Comparison of ENCODE assay signal across 11 cellular contexts in the genomic region with DNA sequence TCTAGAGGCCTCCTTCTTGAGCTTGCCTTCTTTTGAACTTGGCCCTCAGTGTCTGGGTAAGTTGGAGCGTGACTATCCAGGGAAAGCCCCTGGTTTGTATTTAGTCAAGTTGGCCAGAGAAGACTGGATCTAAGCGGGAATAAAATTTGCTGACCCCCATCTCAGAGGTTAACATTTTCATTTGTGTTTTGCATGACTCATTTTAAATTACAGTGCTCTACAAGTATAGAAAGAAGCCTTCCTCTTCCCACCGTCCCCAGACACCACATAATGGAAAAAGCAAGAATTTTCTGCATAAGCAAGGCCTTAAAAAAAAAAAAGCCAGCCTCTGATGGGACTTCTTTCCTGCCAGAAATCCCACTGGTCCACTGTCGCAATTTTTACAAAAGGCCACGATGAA. TPM values are rescaled to one million over a fixed set of nuclear protein-coding genes. Genes with fewer than 3 reads are reported as not detected.
DNase-seq lines count a peak whose midpoint lies in the region; ATAC-seq and TF ChIP-seq lines count a peak whose summit lies in the region.
"Had no signal": no experiment of that assay in that cellular context is flagged by ENCODE, and none has a peak within 500 bp of the region (broad histone marks: within the 10 kb centered on the region; RNA-seq: fewer than 3 reads in every experiment).

No MANE protein-coding gene starts in this region.

- H3K36me3 Mint-ChIP-seq in activated naive CD4-positive, alpha-beta T cell treated with anti-CD3 and anti-CD28 coated beads, Interleukin-2, amount 50 U/mL, for 24 hours, result no peaks in the 10 kb centered on the region
- H3K36me3 Mint-ChIP-seq in chondrocyte (ENCODE audit: low read depth), result peaks cover 2% of the 10 kb centered on the region

- peak overlapping the region; percentile 51 for H3K4me3 Mint-ChIP-seq in activated naive CD4-positive, alpha-beta T cell treated with anti-CD3 and anti-CD28 coated beads, Interleukin-2, amount 50 U/mL, for 24 hours
- no peak overlapping the region for H3K4me3 Mint-ChIP-seq in chondrocyte (ENCODE audit: unreplicated experiment)

- no peak overlapping the region for H3K27ac ChIP-seq in aorta (ENCODE audit: low read depth in 1 of 2, low read length in 2 of 2)
- H3K27ac ChIP-seq: lower lobe of right lung had no signal

- TF ChIP-seq CTCF in chondrocyte (IDR thresholded peaks at IDR 0.05) (no peak), mucosa of descending colon (IDR thresholded peaks at IDR 0.05) (no peak)

- ATAC-seq in mucosa of descending colon, result peak; percentile 7
- ATAC-seq in aorta (ENCODE audit: low FRiP score), result peak; percentile 44
- no peak for ATAC-seq in GM18498 (IDR thresholded peaks at IDR 0.05; ENCODE audit: unreplicated experiment)
- ATAC-seq in HG02610 (IDR thresholded peaks at IDR 0.05; ENCODE audit: unreplicated experiment), result no peak
- ATAC-seq: lower lobe of right lung had no signal

- no peak overlapping the region for H3K4me3 ChIP-seq in mucosa of descending colon
- H3K4me3 ChIP-seq in aorta (ENCODE audit: low read length in 2 of 2), result no peak overlapping the region
- H3K4me3 ChIP-seq: lower lobe of right lung had no signal

- intact Hi-C loops in mucosa of descending colon (cut with DNase I, micrococcal nuclease) (no loop called here), aorta (cut with DNase I) (no loop called here)

- H3K27me3 Mint-ChIP-seq in activated naive CD4-positive, alpha-beta T cell treated with anti-CD3 and anti-CD28 coated beads, Interleukin-2, amount 50 U/mL, for 24 hours, result no peaks in the 10 kb centered on the region
- no peaks in the 10 kb centered on the region for H3K27me3 Mint-ChIP-seq in chondrocyte (ENCODE audit: low read depth)

- H3K9me3 Mint-ChIP-seq in activated naive CD4-positive, alpha-beta T cell treated with anti-CD3 and anti-CD28 coated beads, Interleukin-2, amount 50 U/mL, for 24 hours, result no peaks in the 10 kb centered on the region
- H3K9me3 Mint-ChIP-seq in chondrocyte (ENCODE audit: low read depth), result no peaks in the 10 kb centered on the region

- peak overlapping the region; percentile 85 for H3K27ac Mint-ChIP-seq in activated naive CD4-positive, alpha-beta T cell treated with anti-CD3 and anti-CD28 coated beads, Interleukin-2, amount 50 U/mL, for 24 hours
- peak overlapping the region; percentile 70 for H3K27ac Mint-ChIP-seq in chondrocyte (ENCODE audit: unreplicated experiment)

- H3K4me1 Mint-ChIP-seq in activated naive CD4-positive, alpha-beta T cell treated with anti-CD3 and anti-CD28 coated beads, Interleukin-2, amount 50 U/mL, for 24 hours, result peaks cover 84% of the 10 kb centered on the region
- peaks cover 69% of the 10 kb centered on the region for H3K4me1 Mint-ChIP-seq in chondrocyte (ENCODE audit: low read depth)

- no peaks in the 10 kb centered on the region for H3K9me3 ChIP-seq in mucosa of descending colon
- no peaks in the 10 kb centered on the region for H3K9me3 ChIP-seq in aorta (ENCODE audit: control insufficient read depth, low read length)
- H3K9me3 ChIP-seq: lower lobe of right lung had no signal

- no peaks in the 10 kb centered on the region for H3K36me3 ChIP-seq in mucosa of descending colon (ENCODE audit: low read depth)
- no peaks in the 10 kb centered on the region for H3K36me3 ChIP-seq in aorta (ENCODE audit: control insufficient read depth in 1 of 2, insufficient read depth in 2 of 2, low read length in 1 of 2)
- H3K36me3 ChIP-seq: lower lobe of right lung had no signal

- peaks cover 17% of the 10 kb centered on the region for H3K4me1 ChIP-seq in mucosa of descending colon (ENCODE audit: low read depth)
- peaks cover 8% of the 10 kb centered on the region in 2 donors for H3K4me1 ChIP-seq in aorta (ENCODE audit: control insufficient read depth in 1 of 2, insufficient read depth in 2 of 2, low read length in 2 of 2)

- 61 to 62% methylated on average over 5 of the region's 5 CpGs for WGBS in aorta, 2 donors

- no peaks in the 10 kb centered on the region for H3K27me3 ChIP-seq in aorta (ENCODE audit: control insufficient read depth in 1 of 2, insufficient read depth in 2 of 2, low read length in 1 of 2)

- no peak for DNase-seq in activated naive CD4-positive, alpha-beta T cell treated with Interleukin-2 at 50 U/mL for 16 hours
- no peak for DNase-seq in chondrocyte (ENCODE audit: low spot score)
- DNase-seq in mucosa of descending colon, result no peak
- DNase-seq in aorta, result no peak
- no peak for DNase-seq in stimulated activated CD4-positive, alpha-beta T cell treated with anti-CD3 and anti-CD28 coated beads, Interleukin-2, amount 100 ng/mL, for 24 hours
- DNase-seq: AML-193, lower lobe of right lung, NCI-H146 had no signal

RNA-seq across cellular contexts. Expression of a gene that starts 27.2 kb away (rescaled TPM):
- 56.2 to 63.1 TPM (median 60.7 TPM) in 3 replicates for total RNA-seq in chondrocyte
- total RNA-seq in mucosa of descending colon, result 100 to 1,000 TPM in 1 of 3 donors, 10 to 100 TPM in 2; 66.7 to 197 (median 74.9) TPM
- 100 to 1,000 TPM in 1 of 2 donors, 10 to 100 TPM in 1; 63.4 to 132 TPM for total RNA-seq in aorta
- 10 to 100 TPM; 12.3 to 23.2 TPM for polyA plus RNA-seq in aorta

Comparison
In these comparisons a context has a peak if more than half of its experiments do, and no peak if none do; other contexts are left out.
1. ATAC-seq: peak in mucosa of descending colon (single experiment) and aorta (single experiment); none in GM18498 (single experiment) and HG02610 (single experiment).